Comparison of ENCODE assay signal across 1 cellular context in genomic region chr12:108618079-108618952, GRCh38.
A peak's percentile ranks its signal among the peaks of the same experiment; 100 is the strongest.
TF ChIP-seq lines count a peak whose summit lies in the region.

No MANE protein-coding gene starts in this region.

TF ChIP-seq in K562, 482 proteins besides CTCF, POLR2A, EP300 and RAD21 (continues in another document):
- no peak for TF ChIP-seq ZFP36 (IDR thresholded peaks at IDR 0.05; ENCODE audit: low read depth, low read length, partially characterized antibody)
- TF ChIP-seq GABPB1 (CRISPR knock-in tag; IDR thresholded peaks at IDR 0.05): 0 out of 2 replicates have a peak, but pooled peaks have one; percentile 16
- TF ChIP-seq TFAP4 (CRISPR knock-in tag; IDR thresholded peaks at IDR 0.05; ENCODE audit: borderline replicate concordance): peak; percentile 60; the same call in 1 of the 2 replicates
- TF ChIP-seq VEZF1 (CRISPR knock-in tag; IDR thresholded peaks at IDR 0.05): peak; percentile 26; the same call in 1 of the 2 replicates
- peak; percentile 37; the same call in 1 of the 2 replicates for TF ChIP-seq ETV5 (CRISPR knock-in tag; IDR thresholded peaks at IDR 0.05; ENCODE audit: low read depth)
- peak; percentile 75; the same call in 1 of the 2 replicates for TF ChIP-seq XRCC5 (IDR thresholded peaks at IDR 0.05; ENCODE audit: low read depth, low read length)
- TF ChIP-seq, protein P1, sequence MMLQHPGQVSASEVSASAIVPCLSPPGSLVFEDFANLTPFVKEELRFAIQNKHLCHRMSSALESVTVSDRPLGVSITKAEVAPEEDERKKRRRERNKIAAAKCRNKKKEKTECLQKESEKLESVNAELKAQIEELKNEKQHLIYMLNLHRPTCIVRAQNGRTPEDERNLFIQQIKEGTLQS (IDR thresholded peaks at IDR 0.05): no peak
- TF ChIP-seq, protein P1 (CRISPR knock-in tag; conservative IDR thresholded peaks at IDR 0.05): peak; percentile 51; the same call in 1 of the 2 replicates
- TF ChIP-seq, protein P2, sequence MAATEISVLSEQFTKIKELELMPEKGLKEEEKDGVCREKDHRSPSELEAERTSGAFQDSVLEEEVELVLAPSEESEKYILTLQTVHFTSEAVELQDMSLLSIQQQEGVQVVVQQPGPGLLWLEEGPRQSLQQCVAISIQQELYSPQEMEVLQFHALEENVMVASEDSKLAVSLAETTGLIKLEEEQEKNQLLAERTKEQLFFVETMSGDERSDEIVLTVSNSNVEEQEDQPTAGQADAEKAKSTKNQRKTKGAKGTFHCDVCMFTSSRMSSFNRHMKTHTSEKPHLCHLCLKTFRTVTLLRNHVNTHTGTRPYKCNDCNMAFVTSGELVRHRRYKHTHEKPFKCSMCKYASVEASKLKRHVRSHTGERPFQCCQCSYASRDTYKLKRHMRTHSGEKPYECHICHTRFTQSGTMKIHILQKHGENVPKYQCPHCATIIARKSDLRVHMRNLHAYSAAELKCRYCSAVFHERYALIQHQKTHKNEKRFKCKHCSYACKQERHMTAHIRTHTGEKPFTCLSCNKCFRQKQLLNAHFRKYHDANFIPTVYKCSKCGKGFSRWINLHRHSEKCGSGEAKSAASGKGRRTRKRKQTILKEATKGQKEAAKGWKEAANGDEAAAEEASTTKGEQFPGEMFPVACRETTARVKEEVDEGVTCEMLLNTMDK (IDR thresholded peaks at IDR 0.05; ENCODE audit: borderline replicate concordance, insufficient read depth, low read depth, low read length, poor library complexity, severe bottlenecking): peak; percentile 47
- TF ChIP-seq, protein P3, sequence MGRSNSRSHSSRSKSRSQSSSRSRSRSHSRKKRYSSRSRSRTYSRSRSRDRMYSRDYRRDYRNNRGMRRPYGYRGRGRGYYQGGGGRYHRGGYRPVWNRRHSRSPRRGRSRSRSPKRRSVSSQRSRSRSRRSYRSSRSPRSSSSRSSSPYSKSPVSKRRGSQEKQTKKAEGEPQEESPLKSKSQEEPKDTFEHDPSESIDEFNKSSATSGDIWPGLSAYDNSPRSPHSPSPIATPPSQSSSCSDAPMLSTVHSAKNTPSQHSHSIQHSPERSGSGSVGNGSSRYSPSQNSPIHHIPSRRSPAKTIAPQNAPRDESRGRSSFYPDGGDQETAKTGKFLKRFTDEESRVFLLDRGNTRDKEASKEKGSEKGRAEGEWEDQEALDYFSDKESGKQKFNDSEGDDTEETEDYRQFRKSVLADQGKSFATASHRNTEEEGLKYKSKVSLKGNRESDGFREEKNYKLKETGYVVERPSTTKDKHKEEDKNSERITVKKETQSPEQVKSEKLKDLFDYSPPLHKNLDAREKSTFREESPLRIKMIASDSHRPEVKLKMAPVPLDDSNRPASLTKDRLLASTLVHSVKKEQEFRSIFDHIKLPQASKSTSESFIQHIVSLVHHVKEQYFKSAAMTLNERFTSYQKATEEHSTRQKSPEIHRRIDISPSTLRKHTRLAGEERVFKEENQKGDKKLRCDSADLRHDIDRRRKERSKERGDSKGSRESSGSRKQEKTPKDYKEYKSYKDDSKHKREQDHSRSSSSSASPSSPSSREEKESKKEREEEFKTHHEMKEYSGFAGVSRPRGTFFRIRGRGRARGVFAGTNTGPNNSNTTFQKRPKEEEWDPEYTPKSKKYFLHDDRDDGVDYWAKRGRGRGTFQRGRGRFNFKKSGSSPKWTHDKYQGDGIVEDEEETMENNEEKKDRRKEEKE (IDR thresholded peaks at IDR 0.05; ENCODE audit: borderline replicate concordance in 1 of 2, control insufficient read depth in 1 of 2, low read depth in 2 of 2, low read length in 1 of 2): no peak
- TF ChIP-seq JUND (IDR thresholded peaks at IDR 0.05; ENCODE audit: borderline replicate concordance, low read depth, low read length): peak; percentile 26; the same call in 1 of the 2 replicates
- no peak for TF ChIP-seq JUND (tag; IDR thresholded peaks at IDR 0.05; ENCODE audit: borderline replicate concordance, low read depth, low read length)
- TF ChIP-seq REST (CRISPR knock-in tag; IDR thresholded peaks at IDR 0.05; ENCODE audit: low read depth): 0 out of 2 replicates have a peak, but pooled peaks have one; percentile 22
- TF ChIP-seq, protein P4, sequence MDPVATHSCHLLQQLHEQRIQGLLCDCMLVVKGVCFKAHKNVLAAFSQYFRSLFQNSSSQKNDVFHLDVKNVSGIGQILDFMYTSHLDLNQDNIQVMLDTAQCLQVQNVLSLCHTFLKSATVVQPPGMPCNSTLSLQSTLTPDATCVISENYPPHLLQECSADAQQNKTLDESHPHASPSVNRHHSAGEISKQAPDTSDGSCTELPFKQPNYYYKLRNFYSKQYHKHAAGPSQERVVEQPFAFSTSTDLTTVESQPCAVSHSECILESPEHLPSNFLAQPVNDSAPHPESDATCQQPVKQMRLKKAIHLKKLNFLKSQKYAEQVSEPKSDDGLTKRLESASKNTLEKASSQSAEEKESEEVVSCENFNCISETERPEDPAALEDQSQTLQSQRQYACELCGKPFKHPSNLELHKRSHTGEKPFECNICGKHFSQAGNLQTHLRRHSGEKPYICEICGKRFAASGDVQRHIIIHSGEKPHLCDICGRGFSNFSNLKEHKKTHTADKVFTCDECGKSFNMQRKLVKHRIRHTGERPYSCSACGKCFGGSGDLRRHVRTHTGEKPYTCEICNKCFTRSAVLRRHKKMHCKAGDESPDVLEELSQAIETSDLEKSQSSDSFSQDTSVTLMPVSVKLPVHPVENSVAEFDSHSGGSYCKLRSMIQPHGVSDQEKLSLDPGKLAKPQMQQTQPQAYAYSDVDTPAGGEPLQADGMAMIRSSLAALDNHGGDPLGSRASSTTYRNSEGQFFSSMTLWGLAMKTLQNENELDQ (CRISPR knock-in tag; IDR thresholded peaks at IDR 0.05; ENCODE audit: borderline replicate concordance): peak; percentile 28; the same call in 1 of the 2 replicates
- TF ChIP-seq RCOR1 (IDR thresholded peaks at IDR 0.05; ENCODE audit: borderline replicate concordance in 1 of 2, low read depth in 2 of 2, low read length in 2 of 2): peak in 1 of 2 experiments; percentile 50; a peak in 1 of 4 replicates
- 0 out of 2 replicates have a peak, but pooled peaks have one; percentile 71 for TF ChIP-seq CBFB (CRISPR knock-in tag; IDR thresholded peaks at IDR 0.05)
- TF ChIP-seq RB1 (IDR thresholded peaks at IDR 0.05; ENCODE audit: low read depth): peak; percentile 58; the same call in 1 of the 2 replicates
- peak; percentile 19; the same call in 1 of the 2 replicates for TF ChIP-seq CXXC5 (CRISPR knock-in tag; IDR thresholded peaks at IDR 0.05)
- TF ChIP-seq TGIF2 (CRISPR knock-in tag; IDR thresholded peaks at IDR 0.05): no peak
- TF ChIP-seq BHLHE40 (IDR thresholded peaks at IDR 0.05; ENCODE audit: low read length): 0 out of 2 replicates have a peak, but pooled peaks have one; percentile 14
- peak; percentile 83 for TF ChIP-seq ARID2 (IDR thresholded peaks at IDR 0.05)
- TF ChIP-seq STAG1 (CRISPR knock-in tag; IDR thresholded peaks at IDR 0.05; ENCODE audit: borderline replicate concordance): peak; percentile 58; the same call in 1 of the 2 replicates
- TF ChIP-seq ZNF551 (CRISPR knock-in tag; IDR thresholded peaks at IDR 0.05): no peak
- TF ChIP-seq CBX3 (IDR thresholded peaks at IDR 0.05; ENCODE audit: borderline replicate concordance in 1 of 2, low read length in 2 of 2): peak in 1 of 2 experiments; percentile 49; a peak in 1 of 3 replicates
- TF ChIP-seq PRDM10 (IDR thresholded peaks at IDR 0.05; ENCODE audit: partially characterized antibody): peak; percentile 94
- TF ChIP-seq ZNF79 (CRISPR knock-in tag; IDR thresholded peaks at IDR 0.05; ENCODE audit: low read depth): no peak
- peak; percentile 56 for TF ChIP-seq MYC (IDR thresholded peaks at IDR 0.05; ENCODE audit: low read depth, low read length)
- no peak for TF ChIP-seq MYC (CRISPR knock-in tag; IDR thresholded peaks at IDR 0.05; ENCODE audit: borderline replicate concordance, low read depth)
- TF ChIP-seq, protein P5, sequence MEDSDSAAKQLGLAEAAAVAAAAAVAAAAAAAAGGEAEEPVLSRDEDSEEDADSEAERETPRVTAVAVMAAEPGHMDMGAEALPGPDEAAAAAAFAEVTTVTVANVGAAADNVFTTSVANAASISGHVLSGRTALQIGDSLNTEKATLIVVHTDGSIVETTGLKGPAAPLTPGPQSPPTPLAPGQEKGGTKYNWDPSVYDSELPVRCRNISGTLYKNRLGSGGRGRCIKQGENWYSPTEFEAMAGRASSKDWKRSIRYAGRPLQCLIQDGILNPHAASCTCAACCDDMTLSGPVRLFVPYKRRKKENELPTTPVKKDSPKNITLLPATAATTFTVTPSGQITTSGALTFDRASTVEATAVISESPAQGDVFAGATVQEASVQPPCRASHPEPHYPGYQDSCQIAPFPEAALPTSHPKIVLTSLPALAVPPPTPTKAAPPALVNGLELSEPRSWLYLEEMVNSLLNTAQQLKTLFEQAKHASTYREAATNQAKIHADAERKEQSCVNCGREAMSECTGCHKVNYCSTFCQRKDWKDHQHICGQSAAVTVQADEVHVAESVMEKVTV (CRISPR knock-in tag; IDR thresholded peaks at IDR 0.05): peak; percentile 89
- no peak for TF ChIP-seq ZNF354B (CRISPR knock-in tag; IDR thresholded peaks at IDR 0.05)
- TF ChIP-seq, protein P6, sequence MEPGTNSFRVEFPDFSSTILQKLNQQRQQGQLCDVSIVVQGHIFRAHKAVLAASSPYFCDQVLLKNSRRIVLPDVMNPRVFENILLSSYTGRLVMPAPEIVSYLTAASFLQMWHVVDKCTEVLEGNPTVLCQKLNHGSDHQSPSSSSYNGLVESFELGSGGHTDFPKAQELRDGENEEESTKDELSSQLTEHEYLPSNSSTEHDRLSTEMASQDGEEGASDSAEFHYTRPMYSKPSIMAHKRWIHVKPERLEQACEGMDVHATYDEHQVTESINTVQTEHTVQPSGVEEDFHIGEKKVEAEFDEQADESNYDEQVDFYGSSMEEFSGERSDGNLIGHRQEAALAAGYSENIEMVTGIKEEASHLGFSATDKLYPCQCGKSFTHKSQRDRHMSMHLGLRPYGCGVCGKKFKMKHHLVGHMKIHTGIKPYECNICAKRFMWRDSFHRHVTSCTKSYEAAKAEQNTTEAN (CRISPR knock-in tag; IDR thresholded peaks at IDR 0.05): 0 out of 2 replicates have a peak, but pooled peaks have one; percentile 67
- peak; percentile 90 for TF ChIP-seq SMC3 (conservative IDR thresholded peaks at IDR 0.05; ENCODE audit: insufficient read depth, low read depth, low read length)
- TF ChIP-seq CC2D1A (IDR thresholded peaks at IDR 0.05): peak; percentile 54; the same call in 1 of the 2 replicates
